ENCODE assay signal across 13 cellular contexts in genomic region chr9:123445116-123445515, GRCh38.
DNase-seq lines count a peak whose midpoint lies in the region; ATAC-seq and TF ChIP-seq lines count a peak whose summit lies in the region.
"Had no signal": no experiment of that assay in that cellular context is flagged by ENCODE, and none has a peak within 500 bp of the region (broad histone marks: within the 10 kb centered on the region; RNA-seq: fewer than 3 reads in every experiment).

No MANE protein-coding gene starts in this region.

- H3K9me3 Mint-ChIP-seq in chondrocyte (ENCODE audit: low read depth): no peaks in the 10 kb centered on the region
- H3K9me3 Mint-ChIP-seq: CD4-positive, alpha-beta memory T cell had no signal

- H3K23ac ChIP-seq in neuronal stem cell (ENCODE audit: low read depth, low read length, poor library complexity): no peak overlapping the region
- H3K23ac ChIP-seq in mesenchymal stem cell (ENCODE audit: low read length in 2 of 2): no peak overlapping the region

- H3K4me1 Mint-ChIP-seq in chondrocyte (ENCODE audit: low read depth): peaks cover 10% of the 10 kb centered on the region
- H3K4me1 Mint-ChIP-seq: CD4-positive, alpha-beta memory T cell had no signal

- WGBS in neuronal stem cell (ENCODE audit: extremely low coverage in 2 of 2, insufficient read length in 2 of 2, insufficient replicate concordance in 1 of 2), 2 donors: no CpG with 5 or more reads among the region's 7 CpGs
- WGBS in mesenchymal stem cell: 97% methylated on average over 7 of the region's 7 CpGs

- no peak overlapping the region for H3K4me2 ChIP-seq in neuronal stem cell (ENCODE audit: insufficient read depth, low read length, poor library complexity, severe bottlenecking)
- H3K4me2 ChIP-seq in mesenchymal stem cell (ENCODE audit: low read length, poor library complexity, severe bottlenecking): no peak overlapping the region
- H3K4me2 ChIP-seq: A549 had no signal

- H3K27me3 Mint-ChIP-seq in chondrocyte (ENCODE audit: low read depth): no peaks in the 10 kb centered on the region
- H3K27me3 Mint-ChIP-seq: CD4-positive, alpha-beta memory T cell had no signal

- DNase-seq in right atrium auricular region (ENCODE audit: low spot score) (peak; percentile 21), left cardiac atrium (no peak), chondrocyte (ENCODE audit: low spot score) (peak; percentile 52), neuronal stem cell (ENCODE audit: low spot score) (no peak), mesenchymal stem cell (no peak), SKM-1 (lab: John Stamatoyannopoulos, UW; ENCODE audit: unreplicated experiment) (no peak)
- DNase-seq: BE2C; CD4-positive, alpha-beta memory T cell; COR-L47; DND-41 had no signal

- H2BK5ac ChIP-seq in neuronal stem cell (ENCODE audit: low read length): no peak overlapping the region
- no peak overlapping the region for H2BK5ac ChIP-seq in mesenchymal stem cell (ENCODE audit: low read depth, low read length, poor library complexity, severe bottlenecking)

- no peaks in the 10 kb centered on the region for H3K4me1 ChIP-seq in right atrium auricular region
- peaks cover 16 to 32% of the 10 kb centered on the region in 2 donors for H3K4me1 ChIP-seq in neuronal stem cell (ENCODE audit: control insufficient read depth in 2 of 2, insufficient read depth in 1 of 2, low read depth in 1 of 2, low read length in 2 of 2)
- H3K4me1 ChIP-seq in mesenchymal stem cell (ENCODE audit: control insufficient read depth, insufficient read depth, low read depth, low read length): peaks cover 2% of the 10 kb centered on the region
- H3K4me1 ChIP-seq: A549 had no signal

- H3K18ac ChIP-seq in neuronal stem cell (ENCODE audit: low read length): no peak overlapping the region
- no peak overlapping the region for H3K18ac ChIP-seq in mesenchymal stem cell (ENCODE audit: low read depth in 1 of 2, low read length in 2 of 2)

- H3K27ac ChIP-seq in right atrium auricular region (no peak overlapping the region), neuronal stem cell (replicated peaks; ENCODE audit: low read length) (no peak overlapping the region), mesenchymal stem cell (ENCODE audit: low read length, poor library complexity, severe bottlenecking) (no peak overlapping the region)
- H3K27ac ChIP-seq: A549, C4-2B had no signal

- H3K9ac ChIP-seq in neuronal stem cell (ENCODE audit: low read depth, low read length, poor library complexity) (no peak overlapping the region), mesenchymal stem cell (ENCODE audit: low read length) (no peak overlapping the region)

- H3K14ac ChIP-seq in neuronal stem cell (ENCODE audit: low read length) (no peak overlapping the region), mesenchymal stem cell (ENCODE audit: low read length in 2 of 2) (no peak overlapping the region)

- H2AK5ac ChIP-seq in neuronal stem cell (ENCODE audit: low read depth, low read length) (peak overlapping the region; percentile 66), mesenchymal stem cell (ENCODE audit: low read length, severe bottlenecking) (no peak overlapping the region)

- no peak for TF ChIP-seq CTCF in right atrium auricular region (IDR thresholded peaks at IDR 0.05)
- no peak for TF ChIP-seq CTCF in chondrocyte (IDR thresholded peaks at IDR 0.05)

- no peak overlapping the region for H3K4ac ChIP-seq in neuronal stem cell (ENCODE audit: low read length)
- H3K4ac ChIP-seq in mesenchymal stem cell (ENCODE audit: low read depth in 1 of 2, low read length in 2 of 2): no peak overlapping the region

- ATAC-seq in left cardiac atrium (no peak), HG03457 (IDR thresholded peaks at IDR 0.05; ENCODE audit: unreplicated experiment) (no peak)
- ATAC-seq: A549 had no signal

- no peaks in the 10 kb centered on the region for H3K9me3 ChIP-seq in right atrium auricular region
- H3K9me3 ChIP-seq in neuronal stem cell (replicated peaks in 1 of 2; ENCODE audit: control insufficient read depth in 2 of 2, insufficient read depth in 1 of 2, low read depth in 1 of 2, low read length in 2 of 2): no peaks in the 10 kb centered on the region
- no peaks in the 10 kb centered on the region for H3K9me3 ChIP-seq in mesenchymal stem cell (ENCODE audit: control insufficient read depth, low read length)
- H3K9me3 ChIP-seq: A549, BE2C had no signal

- no peak overlapping the region for H3K27ac Mint-ChIP-seq in chondrocyte (ENCODE audit: unreplicated experiment)

- peaks cover 6% of the 10 kb centered on the region for H3K36me3 Mint-ChIP-seq in chondrocyte (ENCODE audit: low read depth)

- no peak overlapping the region for H2BK12ac ChIP-seq in neuronal stem cell (ENCODE audit: low read length)
- H2BK12ac ChIP-seq in mesenchymal stem cell (ENCODE audit: low read length in 2 of 2): no peak overlapping the region

- intact Hi-C loops in left cardiac atrium (cut with DNase I): no loop called here

- H3K4me3 ChIP-seq in right atrium auricular region (no peak overlapping the region), neuronal stem cell (ENCODE audit: low read length in 2 of 2) (no peak overlapping the region), mesenchymal stem cell (ENCODE audit: insufficient read depth in 1 of 2, low read depth in 1 of 2, low read length in 2 of 2) (no peak overlapping the region)
- H3K4me3 ChIP-seq: A549 had no signal

- H2BK120ac ChIP-seq in neuronal stem cell (ENCODE audit: low read depth, low read length) (no peak overlapping the region), mesenchymal stem cell (ENCODE audit: low read depth, low read length) (no peak overlapping the region)

- no peak overlapping the region for H3K4me3 Mint-ChIP-seq in chondrocyte (ENCODE audit: unreplicated experiment)
- H3K4me3 Mint-ChIP-seq: CD4-positive, alpha-beta memory T cell had no signal

- no peaks in the 10 kb centered on the region for H3K79me1 ChIP-seq in neuronal stem cell (ENCODE audit: low read depth, low read length)
- H3K79me1 ChIP-seq in mesenchymal stem cell (replicated peaks; ENCODE audit: low read length, poor library complexity, severe bottlenecking): no peaks in the 10 kb centered on the region

- H4K91ac ChIP-seq in neuronal stem cell (ENCODE audit: low read depth, low read length, poor library complexity) (no peak overlapping the region), mesenchymal stem cell (ENCODE audit: low read length) (no peak overlapping the region)

- no peak overlapping the region for H2BK15ac ChIP-seq in neuronal stem cell (ENCODE audit: low read length)
- no peak overlapping the region for H2BK15ac ChIP-seq in mesenchymal stem cell (ENCODE audit: low read depth, poor library complexity, severe bottlenecking)

- H4K8ac ChIP-seq in neuronal stem cell (ENCODE audit: low read depth, low read length) (no peak overlapping the region), mesenchymal stem cell (ENCODE audit: low read length) (no peak overlapping the region)

- H3K27me3 ChIP-seq in right atrium auricular region (no peaks in the 10 kb centered on the region), neuronal stem cell (ENCODE audit: control insufficient read depth in 3 of 3, insufficient read depth in 3 of 3, low read depth in 1 of 3, low read length in 3 of 3) (no peaks in the 10 kb centered on the region), mesenchymal stem cell (ENCODE audit: control insufficient read depth in 1 of 2, insufficient read depth in 1 of 2, low read length in 2 of 2) (no peaks in the 10 kb centered on the region)
- H3K27me3 ChIP-seq: BE2C had no signal

- H2AFZ ChIP-seq in neuronal stem cell (ENCODE audit: low read length) (no peak overlapping the region), mesenchymal stem cell (ENCODE audit: low read depth, low read length) (no peak overlapping the region)

- no peaks in the 10 kb centered on the region for H3K36me3 ChIP-seq in right atrium auricular region
- no peaks in the 10 kb centered on the region for H3K36me3 ChIP-seq in neuronal stem cell (replicated peaks in 1 of 2; ENCODE audit: control insufficient read depth in 2 of 2, insufficient read depth in 2 of 2, low read length in 2 of 2)
- peaks cover 4 to 7% of the 10 kb centered on the region in 2 experiments for H3K36me3 ChIP-seq in mesenchymal stem cell (ENCODE audit: control insufficient read depth in 1 of 2, insufficient read depth in 2 of 2, low read depth in 1 of 2, low read length in 2 of 2)
- H3K36me3 ChIP-seq: BE2C had no signal

Comparison
In these comparisons a context has a peak if more than half of its experiments do, and no peak if none do; other contexts are left out.
1. DNase-seq: peak in right atrium auricular region (single experiment) and chondrocyte (single experiment); none in left cardiac atrium (single experiment), neuronal stem cell (single experiment), mesenchymal stem cell (single experiment) and SKM-1 (single experiment).